Comparison of ENCODE assay signal across 18 cellular contexts in genomic region chr11:81772161-81772560, GRCh38.
DNase-seq lines count a peak whose midpoint lies in the region; ATAC-seq, FAIRE-seq and TF ChIP-seq lines count a peak whose summit lies in the region.
"Had no signal": no experiment of that assay in that cellular context is flagged by ENCODE, and none has a peak within 500 bp of the region (broad histone marks: within the 10 kb centered on the region; RNA-seq: fewer than 3 reads in every experiment).

No MANE protein-coding gene starts in this region.

- no peaks in the 10 kb centered on the region for H3K36me3 Mint-ChIP-seq in astrocyte (ENCODE audit: low read depth, unreplicated experiment)
- H3K36me3 Mint-ChIP-seq: stimulated activated effector memory CD8-positive, alpha-beta T cell treated with anti-CD3 and anti-CD28 coated beads, Interleukin-12 subunit alpha, Interleukin-12 subunit beta, amount 100 ng/mL, for 72 hours had no signal

- no peak for ATAC-seq in psoas muscle
- no peak for ATAC-seq in HG03095 (IDR thresholded peaks at IDR 0.05; ENCODE audit: unreplicated experiment)
- ATAC-seq: stimulated activated effector memory CD8-positive, alpha-beta T cell treated with anti-CD3 and anti-CD28 coated beads, Interleukin-12 subunit alpha, Interleukin-12 subunit beta, amount 100 ng/mL, for 72 hours had no signal

- no peaks in the 10 kb centered on the region for H3K27me3 Mint-ChIP-seq in astrocyte (ENCODE audit: low read depth, unreplicated experiment)

- H3K4me1 ChIP-seq in astrocyte (ENCODE audit: insufficient read depth, low read length) (peaks cover 4% of the 10 kb centered on the region), psoas muscle (no peaks in the 10 kb centered on the region)
- H3K4me1 ChIP-seq: breast epithelium had no signal

- H3K79me2 ChIP-seq in astrocyte (ENCODE audit: insufficient read depth, low read length) = no peaks in the 10 kb centered on the region

- no peak overlapping the region for H3K4me3 ChIP-seq in MG63
- H3K4me3 ChIP-seq in astrocyte (ENCODE audit: insufficient read depth, low read depth, low read length) = no peak overlapping the region
- no peak overlapping the region for H3K4me3 ChIP-seq in psoas muscle
- H3K4me3 ChIP-seq: breast epithelium, skin epidermis, tibial artery had no signal

- peak overlapping the region; percentile 39 for H2AFZ ChIP-seq in astrocyte (ENCODE audit: low read depth, low read length)

- FAIRE-seq in astrocyte (lab: Jason Lieb, UNC) = no peak

- H3K36me3 ChIP-seq in MG63 (no peaks in the 10 kb centered on the region), astrocyte (ENCODE audit: insufficient read depth, low read length) (no peaks in the 10 kb centered on the region), psoas muscle (ENCODE audit: insufficient read depth in 1 of 2, low read depth in 1 of 2) (no peaks in the 10 kb centered on the region)
- H3K36me3 ChIP-seq: breast epithelium, tibial artery had no signal

- H3K27ac Mint-ChIP-seq in astrocyte (ENCODE audit: unreplicated experiment) = peak overlapping the region; percentile 63
- H3K27ac Mint-ChIP-seq: activated B cell treated with CpG ODN at 0.5 μM for 24 hours; stimulated activated effector memory CD8-positive, alpha-beta T cell treated with anti-CD3 and anti-CD28 coated beads, Interleukin-12 subunit alpha, Interleukin-12 subunit beta, amount 100 ng/mL, for 72 hours had no signal

- H3K27ac ChIP-seq in astrocyte (ENCODE audit: low read depth, low read length) (no peak overlapping the region), psoas muscle (no peak overlapping the region)
- H3K27ac ChIP-seq: breast epithelium, C4-2B, skin epidermis, tibial artery had no signal

- no peaks in the 10 kb centered on the region for H3K27me3 ChIP-seq in MG63
- H3K27me3 ChIP-seq in astrocyte (ENCODE audit: insufficient read depth, low read length) = no peaks in the 10 kb centered on the region
- H3K27me3 ChIP-seq in psoas muscle (ENCODE audit: insufficient read depth in 3 of 3, low read length in 2 of 3) = no peaks in the 10 kb centered on the region
- H3K27me3 ChIP-seq: breast epithelium, tibial artery had no signal

- intact Hi-C loops in posterior cingulate gyrus (cut with DNase I) = no loop called here
- intact Hi-C loops in psoas muscle (cut with DNase I) = no loop called here

- H3K4me1 Mint-ChIP-seq in astrocyte (ENCODE audit: low read depth, unreplicated experiment) = peaks cover 15% of the 10 kb centered on the region
- H3K4me1 Mint-ChIP-seq: activated B cell treated with CpG ODN at 0.5 μM for 24 hours; stimulated activated effector memory CD8-positive, alpha-beta T cell treated with anti-CD3 and anti-CD28 coated beads, Interleukin-12 subunit alpha, Interleukin-12 subunit beta, amount 100 ng/mL, for 72 hours had no signal

- TF ChIP-seq CTCF in astrocyte (IDR thresholded peaks at IDR 0.05; ENCODE audit: insufficient read depth, low read depth, low read length) (no peak), psoas muscle (IDR thresholded peaks at IDR 0.05) (no peak)

- WGBS in psoas muscle, 3 donors = 11 to 30% (median 25%) methylated on average over 3 of the region's 3 CpGs

- H3K4me3 Mint-ChIP-seq in astrocyte (ENCODE audit: unreplicated experiment) = no peak overlapping the region
- H3K4me3 Mint-ChIP-seq: activated B cell treated with CpG ODN at 0.5 μM for 24 hours; stimulated activated effector memory CD8-positive, alpha-beta T cell treated with anti-CD3 and anti-CD28 coated beads, Interleukin-12 subunit alpha, Interleukin-12 subunit beta, amount 100 ng/mL, for 72 hours had no signal

- peak overlapping the region; percentile 13 for H3K9ac ChIP-seq in astrocyte (ENCODE audit: low read length)

- H3K9me3 ChIP-seq in MG63 = no peaks in the 10 kb centered on the region
- H3K9me3 ChIP-seq in astrocyte (ENCODE audit: insufficient read depth, low read depth, low read length) = no peaks in the 10 kb centered on the region
- H3K9me3 ChIP-seq in psoas muscle = no peaks in the 10 kb centered on the region
- H3K9me3 ChIP-seq: breast epithelium, tibial artery had no signal

- peak; percentile 10 for DNase-seq in MG63
- DNase-seq in astrocyte (ENCODE audit: low read depth) = peak; percentile 20
- DNase-seq in fibroblast of the conjunctiva (ENCODE audit: low read depth) = peak; percentile 23
- DNase-seq in non-pigmented ciliary epithelial cell (ENCODE audit: low read depth) = peak; percentile 9
- no peak for DNase-seq in LoVo (ENCODE audit: low spot score)
- no peak for DNase-seq in posterior cingulate gyrus
- no peak for DNase-seq in psoas muscle
- DNase-seq: activated B cell treated with CpG ODN at 0.5 μM for 24 hours, DMS79 treated with DMSO at 0.1 percent for 48 hours, midbrain, NCI-H2107, NCI-H774, tibial artery had no signal

- peak overlapping the region; percentile 34 for H3K4me2 ChIP-seq in astrocyte (ENCODE audit: low read length)

- no peaks in the 10 kb centered on the region for H4K20me1 ChIP-seq in astrocyte (ENCODE audit: insufficient read depth, low read length)

- H3K9me3 Mint-ChIP-seq in astrocyte (ENCODE audit: unreplicated experiment) = no peaks in the 10 kb centered on the region
- H3K9me3 Mint-ChIP-seq: activated B cell treated with CpG ODN at 0.5 μM for 24 hours; stimulated activated effector memory CD8-positive, alpha-beta T cell treated with anti-CD3 and anti-CD28 coated beads, Interleukin-12 subunit alpha, Interleukin-12 subunit beta, amount 100 ng/mL, for 72 hours had no signal

Comparison
In these comparisons a context has a peak if more than half of its experiments do, and no peak if none do; other contexts are left out.
1. DNase-seq: peak in MG63 (single experiment), astrocyte (single experiment), fibroblast of the conjunctiva (single experiment) and non-pigmented ciliary epithelial cell (single experiment); none in LoVo (single experiment), posterior cingulate gyrus (0 of 10) and psoas muscle (0 of 2).